14 cellular contexts compared by ENCODE assay signal in the genomic region with DNA sequence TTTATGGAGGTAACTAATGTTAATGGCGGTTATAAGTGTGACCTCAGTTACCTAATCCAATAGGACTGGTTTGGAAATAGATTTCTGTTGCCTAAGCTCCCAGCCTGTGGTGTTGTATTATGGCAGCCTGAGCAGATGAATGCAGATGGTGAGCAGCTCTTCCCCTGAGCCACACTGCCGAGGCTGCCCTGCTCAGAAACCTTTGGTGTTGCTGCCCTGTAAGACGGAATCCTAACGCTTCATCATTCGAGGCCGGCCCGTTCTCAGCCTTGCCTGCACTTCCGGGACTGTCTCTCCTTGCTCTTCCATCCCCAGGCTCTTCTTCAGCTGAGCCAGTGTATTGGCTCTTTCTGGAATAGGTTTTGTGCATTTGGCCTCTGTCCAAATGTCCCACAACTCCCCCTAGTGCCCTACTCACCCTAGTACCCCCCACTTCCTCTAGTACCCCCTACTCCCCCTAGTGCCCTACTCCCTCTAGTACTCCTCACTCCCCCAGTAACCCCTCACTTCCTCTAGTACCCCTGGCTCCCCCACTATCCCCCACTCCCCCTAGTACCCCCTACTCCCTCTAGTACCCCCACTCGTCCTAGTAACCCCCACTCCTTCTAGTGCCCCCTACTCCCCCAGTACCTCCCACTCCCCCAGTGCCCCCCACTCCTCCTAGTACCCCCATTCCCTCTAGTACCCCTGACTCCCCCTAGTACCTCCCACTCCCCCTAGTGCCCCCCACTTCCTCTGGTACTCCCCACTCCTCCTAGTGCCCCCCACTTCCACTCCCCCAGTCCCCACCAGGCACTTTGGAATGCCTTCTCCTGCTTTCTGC.
DNase-seq lines count a peak whose midpoint lies in the region; ATAC-seq and TF ChIP-seq lines count a peak whose summit lies in the region.
"Had no signal": no experiment of that assay in that cellular context is flagged by ENCODE, and none has a peak within 500 bp of the region (broad histone marks: within the 10 kb centered on the region; RNA-seq: fewer than 3 reads in every experiment).

No MANE protein-coding gene starts in this region.

- H4K91ac ChIP-seq in IMR-90 (ENCODE audit: insufficient read depth, low read depth, low read length): no peak overlapping the region

- in situ Hi-C loops in IMR-90 (cut with MboI; ENCODE audit: low sequenced_read_pairs): no loop called here

- H3K18ac ChIP-seq in IMR-90 (ENCODE audit: low read depth, low read length): no peak overlapping the region
- no peak overlapping the region for H3K18ac ChIP-seq in mesendoderm (ENCODE audit: low read length)

- no CpG with 5 or more reads among the region's 9 CpGs for WGBS in IMR-90 (ENCODE audit: extremely low coverage in 2 of 2, insufficient read length in 1 of 2), 2 experiments
- no CpG with 5 or more reads among the region's 9 CpGs for WGBS in mesendoderm (ENCODE audit: extremely low coverage, insufficient coverage, low lambda C conversion rate)

- H3K36me3 ChIP-seq in IMR-90 (ENCODE audit: control insufficient read depth, insufficient read depth, low read length) (no peaks in the 10 kb centered on the region), mesendoderm (ENCODE audit: control insufficient read depth, insufficient read depth, low read length) (no peaks in the 10 kb centered on the region)
- H3K36me3 ChIP-seq: BLaER1 treated with 17β-estradiol and CSF1 and Interleukin-3, amounts not matched to agents 10 nM and 100 nM; esophagus squamous epithelium; thyroid gland had no signal

- no peak overlapping the region for H2BK20ac ChIP-seq in IMR-90 (ENCODE audit: low read depth, low read length)

- DNase-seq in NCI-H748 (lab: John Stamatoyannopoulos, UW; ENCODE audit: unreplicated experiment) (peak; percentile 25), NCI-H748 treated with DMSO at 0.1 percent for 48 hours (lab: John Stamatoyannopoulos, UW) (no peak), IMR-90 (peak; percentile 50), mesendoderm (peak; percentile 75), NCI-H1092 (lab: John Stamatoyannopoulos, UW) (no peak), NCI-H2029 treated with DMSO at 0.1 percent for 48 hours (lab: John Stamatoyannopoulos, UW) (no peak)
- DNase-seq in activated T-helper 1 cell treated with anti-CD3 and anti-CD28 coated beads, Interleukin-12 subunit alpha, Interleukin-12 subunit beta, Interleukin-2, Interleukin-4 antibody, amounts not matched to agents 30 ng/mL and 10 ng/mL and 1 ng/mL, durations not matched to agents 14 hours and 24 hours and 36 hours (ENCODE audit: low spot score): no peak
- no peak for DNase-seq in stimulated activated CD8-positive, alpha-beta memory T cell treated with anti-CD3 and anti-CD28 coated beads, Interleukin-4, amount 100 ng/mL, for 48 hours
- DNase-seq: activated naive CD4-positive, alpha-beta T cell treated with Interleukin-2 at 50 U/mL for 16 hours; esophagus squamous epithelium; midbrain; T-helper 9 cell; thyroid gland had no signal

- peak overlapping the region; percentile 24 for H2AFZ ChIP-seq in IMR-90 (replicated peaks; ENCODE audit: low read length, poor library complexity)

- H3K56ac ChIP-seq in IMR-90 (ENCODE audit: extremely low read depth, insufficient read depth, low read length) (no peak overlapping the region), mesendoderm (ENCODE audit: low read length) (no peak overlapping the region)

- H3K4me1 ChIP-seq in IMR-90 (ENCODE audit: control insufficient read depth, insufficient read depth, low read length): peaks cover 3% of the 10 kb centered on the region; the same call in 1 of the 2 replicates
- no peaks in the 10 kb centered on the region for H3K4me1 ChIP-seq in mesendoderm (ENCODE audit: control insufficient read depth, low read depth, low read length)

- H2AK5ac ChIP-seq in IMR-90 (ENCODE audit: low read depth, low read length) (0 out of 2 replicates have a peak overlapping the region, but pooled peaks have one; percentile 23), mesendoderm (ENCODE audit: low read length) (no peak overlapping the region)

- peaks cover 15% of the 10 kb centered on the region for H3K9me3 Mint-ChIP-seq in activated T-helper 1 cell treated with anti-CD3 and anti-CD28 coated beads, Interleukin-12 subunit alpha, Interleukin-12 subunit beta, Interleukin-2, Interleukin-4 antibody, amounts not matched to agents 30 ng/mL and 10 ng/mL and 1 ng/mL, durations not matched to agents 14 hours and 24 hours and 36 hours

- intact Hi-C loops in IMR-90 (cut with micrococcal nuclease): loop anchor here (5.0 kb wide), 1 partner anchor 105 kb away; the partner anchor contains the start of gene YWHAQ
- intact Hi-C loops in activated T-helper 1 cell treated with anti-CD3 and anti-CD28 coated beads, Interleukin-12 subunit alpha, Interleukin-12 subunit beta, Interleukin-2, Interleukin-4 antibody, amounts not matched to agents 30 ng/mL and 10 ng/mL and 1 ng/mL, durations not matched to agents 14 hours and 24 hours and 36 hours (cut with micrococcal nuclease): no loop called here

- no peak overlapping the region for H3K4me3 Mint-ChIP-seq in activated T-helper 1 cell treated with anti-CD3 and anti-CD28 coated beads, Interleukin-12 subunit alpha, Interleukin-12 subunit beta, Interleukin-2, Interleukin-4 antibody, amounts not matched to agents 30 ng/mL and 10 ng/mL and 1 ng/mL, durations not matched to agents 14 hours and 24 hours and 36 hours

- H3K27ac ChIP-seq in IMR-90 (ENCODE audit: insufficient read depth, low read length): no peak overlapping the region
- no peak overlapping the region for H3K27ac ChIP-seq in mesendoderm (ENCODE audit: low read depth, low read length)
- H3K27ac ChIP-seq: thyroid gland had no signal

- H3K79me1 ChIP-seq in IMR-90 (ENCODE audit: low read depth in 1 of 2, low read length in 2 of 2) (no peaks in the 10 kb centered on the region), mesendoderm (ENCODE audit: low read length) (no peaks in the 10 kb centered on the region)

- H2BK120ac ChIP-seq in IMR-90 (ENCODE audit: low read depth, low read length) (no peak overlapping the region), mesendoderm (ENCODE audit: low read depth, low read length) (no peak overlapping the region)

- H2BK5ac ChIP-seq in IMR-90 (ENCODE audit: low read depth, low read length, poor library complexity, severe bottlenecking) (no peak overlapping the region), mesendoderm (ENCODE audit: low read length) (no peak overlapping the region)

- peak; percentile 41 for TF ChIP-seq RAD21 in IMR-90 (IDR thresholded peaks at IDR 0.05; ENCODE audit: low read length)

- H3K79me2 ChIP-seq in mesendoderm (ENCODE audit: control insufficient read depth, insufficient read depth, low read length): no peaks in the 10 kb centered on the region

- H4K5ac ChIP-seq in IMR-90 (ENCODE audit: low read depth, low read length) (no peak overlapping the region), mesendoderm (ENCODE audit: low read length) (no peak overlapping the region)

- peaks cover 38% of the 10 kb centered on the region for H3K4me1 Mint-ChIP-seq in activated T-helper 1 cell treated with anti-CD3 and anti-CD28 coated beads, Interleukin-12 subunit alpha, Interleukin-12 subunit beta, Interleukin-2, Interleukin-4 antibody, amounts not matched to agents 30 ng/mL and 10 ng/mL and 1 ng/mL, durations not matched to agents 14 hours and 24 hours and 36 hours (ENCODE audit: low read depth)

- no peak for TF ChIP-seq POLR2A in IMR-90 (IDR thresholded peaks at IDR 0.05; ENCODE audit: low read depth, low read length)

- H3K4me3 ChIP-seq in IMR-90 (ENCODE audit: insufficient read depth, low read depth, low read length) (no peak overlapping the region), mesendoderm (ENCODE audit: low read length) (no peak overlapping the region)
- H3K4me3 ChIP-seq: BLaER1 treated with 17β-estradiol and CSF1 and Interleukin-3, amounts not matched to agents 10 nM and 100 nM; esophagus squamous epithelium; thyroid gland had no signal

- peak overlapping the region; percentile 50 for H3K27ac Mint-ChIP-seq in activated T-helper 1 cell treated with anti-CD3 and anti-CD28 coated beads, Interleukin-12 subunit alpha, Interleukin-12 subunit beta, Interleukin-2, Interleukin-4 antibody, amounts not matched to agents 30 ng/mL and 10 ng/mL and 1 ng/mL, durations not matched to agents 14 hours and 24 hours and 36 hours

- H3K9ac ChIP-seq in IMR-90 (ENCODE audit: low read depth, low read length) (no peak overlapping the region), mesendoderm (ENCODE audit: low read length) (no peak overlapping the region)
- H3K9ac ChIP-seq: BLaER1 treated with 17β-estradiol and CSF1 and Interleukin-3, amounts not matched to agents 10 nM and 100 nM had no signal

- no peak overlapping the region for H2BK15ac ChIP-seq in IMR-90 (ENCODE audit: low read depth, low read length)
- H2BK15ac ChIP-seq in mesendoderm (replicated peaks; ENCODE audit: low read depth): no peak overlapping the region

- H3K9me3 ChIP-seq in IMR-90 (ENCODE audit: control insufficient read depth, insufficient read depth, low read length): peaks cover 3% of the 10 kb centered on the region; the same call in 1 of the 2 replicates
- H3K9me3 ChIP-seq: thyroid gland had no signal

- H3K23ac ChIP-seq in IMR-90 (ENCODE audit: low read depth, low read length): no peak overlapping the region
- no peak overlapping the region for H3K23ac ChIP-seq in mesendoderm (ENCODE audit: low read length)

- 0 out of 2 replicates have a peak overlapping the region, but pooled peaks have one; percentile 4 for H3K4ac ChIP-seq in IMR-90 (ENCODE audit: low read depth, low read length)
- H3K4ac ChIP-seq in mesendoderm (ENCODE audit: low read depth, low read length): no peak overlapping the region

- H4K20me1 ChIP-seq in IMR-90 (ENCODE audit: insufficient read depth, low read length): no peaks in the 10 kb centered on the region
- H4K20me1 ChIP-seq: BLaER1 treated with 17β-estradiol and CSF1 and Interleukin-3, amounts not matched to agents 10 nM and 100 nM had no signal

- CTCF ChIA-PET in IMR-90 (lab: Yijun Ruan, JAX): interaction anchor here (0.5 kb wide), 1 partner anchor 33 kb away, joined by 3 read pairs; no protein-coding TSS in a partner anchor

- ATAC-seq in IMR-90 (ENCODE audit: low read depth): peak; percentile 56; the same call in 1 of the 2 replicates

- H4K8ac ChIP-seq in IMR-90 (ENCODE audit: low read depth in 2 of 2, low read length in 2 of 2): 0 out of 4 replicates have a peak overlapping the region, but pooled peaks of 1 of the 2 experiments have one; percentile 24
- H4K8ac ChIP-seq in mesendoderm (ENCODE audit: low read depth, low read length): no peak overlapping the region

- POLR2A ChIA-PET in IMR-90 (lab: Charles Lee; ENCODE audit: unreplicated experiment): no interaction called here

- H3K4me2 ChIP-seq in IMR-90 (ENCODE audit: low read depth, low read length): no peak overlapping the region
- H3K4me2 ChIP-seq in mesendoderm (ENCODE audit: low read length): no peak overlapping the region

- dilution Hi-C loops in IMR-90 (cut with HindIII; ENCODE audit: low sequenced_read_pairs, unreplicated experiment): no loop called here

- peak; percentile 55 for TF ChIP-seq CTCF in IMR-90 (conservative IDR thresholded peaks at IDR 0.05; ENCODE audit: low read depth, low read length)

- no peaks in the 10 kb centered on the region for H3K27me3 Mint-ChIP-seq in activated T-helper 1 cell treated with anti-CD3 and anti-CD28 coated beads, Interleukin-12 subunit alpha, Interleukin-12 subunit beta, Interleukin-2, Interleukin-4 antibody, amounts not matched to agents 30 ng/mL and 10 ng/mL and 1 ng/mL, durations not matched to agents 14 hours and 24 hours and 36 hours (ENCODE audit: insufficient read depth)

- BruUV-seq in IMR-90 (replicated peaks; lab: Mats Ljungman, UMichigan): no TSS peak

- H3K14ac ChIP-seq in IMR-90 (replicated peaks; ENCODE audit: low read depth, low read length): no peak overlapping the region

- peaks cover 4% of the 10 kb centered on the region for H3K27me3 ChIP-seq in IMR-90 (ENCODE audit: control insufficient read depth, insufficient read depth, low read length)
- H3K27me3 ChIP-seq in mesendoderm (ENCODE audit: insufficient read depth, low read length, poor library complexity): no peaks in the 10 kb centered on the region
- H3K27me3 ChIP-seq: BLaER1 treated with 17β-estradiol and CSF1 and Interleukin-3, amounts not matched to agents 10 nM and 100 nM; esophagus squamous epithelium; thyroid gland had no signal

- H3K36me3 Mint-ChIP-seq in activated T-helper 1 cell treated with anti-CD3 and anti-CD28 coated beads, Interleukin-12 subunit alpha, Interleukin-12 subunit beta, Interleukin-2, Interleukin-4 antibody, amounts not matched to agents 30 ng/mL and 10 ng/mL and 1 ng/mL, durations not matched to agents 14 hours and 24 hours and 36 hours (ENCODE audit: low read depth): peaks cover 3% of the 10 kb centered on the region

- 0 out of 2 replicates have a peak, but pooled peaks cover 3% of the 10 kb centered on the region for H3K9me1 ChIP-seq in IMR-90 (ENCODE audit: insufficient read depth, low read length)

- H2AK9ac ChIP-seq in IMR-90 (replicated peaks; ENCODE audit: low read depth, low read length, poor library complexity): peak overlapping the region; percentile 5

Comparison
In these comparisons a context has a peak if more than half of its experiments do, and no peak if none do; other contexts are left out.
1. DNase-seq: peak in NCI-H748 (single experiment), IMR-90 (single experiment) and mesendoderm (single experiment); none in NCI-H748 treated with DMSO at 0.1 percent for 48 hours (single experiment), activated T-helper 1 cell treated with anti-CD3 and anti-CD28 coated beads, Interleukin-12 subunit alpha, Interleukin-12 subunit beta, Interleukin-2, Interleukin-4 antibody, amounts not matched to agents 30 ng/mL and 10 ng/mL and 1 ng/mL, durations not matched to agents 14 hours and 24 hours and 36 hours (single experiment), NCI-H1092 (single experiment), NCI-H2029 treated with DMSO at 0.1 percent for 48 hours (single experiment) and stimulated activated CD8-positive, alpha-beta memory T cell treated with anti-CD3 and anti-CD28 coated beads, Interleukin-4, amount 100 ng/mL, for 48 hours (single experiment).